ENCODE assay signal across 16 cellular contexts in genomic region chr2:75375646-75376582, GRCh38.
DNase-seq lines count a peak whose midpoint lies in the region; ATAC-seq and TF ChIP-seq lines count a peak whose summit lies in the region.
"Had no signal": no experiment of that assay in that cellular context is flagged by ENCODE, and none has a peak within 500 bp of the region (broad histone marks: within the 10 kb centered on the region; RNA-seq: fewer than 3 reads in every experiment).

No MANE protein-coding gene starts in this region.

- POLR2A ChIA-PET in RWPE1 (lab: Yijun Ruan, JAX; ENCODE audit: low non-redundant PET): no interaction called here

- ATAC-seq in HG03439 (IDR thresholded peaks at IDR 0.05; ENCODE audit: unreplicated experiment) (no peak), GM19351 (IDR thresholded peaks at IDR 0.05; ENCODE audit: unreplicated experiment) (no peak)
- ATAC-seq: activated CD4-positive, CD25-positive, alpha-beta regulatory T cell treated with anti-CD3 and anti-CD28 coated beads, Interleukin-2, amount 50 U/mL, for 24 hours; T-cell had no signal

- no peak overlapping the region for H3K27ac ChIP-seq in RWPE1
- H3K27ac ChIP-seq: Peyer's patch had no signal

- CTCF ChIA-PET in RWPE1 (lab: Yijun Ruan, JAX): interaction anchor here (0.6 to 0.7 kb wide), 2 partner anchors 26 to 30 kb away, joined by 3 read pairs; no protein-coding TSS in a partner anchor

- TF ChIP-seq CTCF in RWPE1 (conservative IDR thresholded peaks at IDR 0.05; ENCODE audit: low read depth): no peak

- DNase-seq in AG08395 (ENCODE audit: low spot score): peak; percentile 42
- peak; percentile 73 for DNase-seq in HCEC 1CT
- DNase-seq in RWPE1 (ENCODE audit: low spot score): peak; percentile 17
- DNase-seq in iris pigment epithelial cell (ENCODE audit: low read depth): peak; percentile 12
- no peak for DNase-seq in kidney glomerular epithelial cell (lab: John Stamatoyannopoulos, UW)
- DNase-seq in glomerular visceral epithelial cell (ENCODE audit: extremely low spot score): no peak
- DNase-seq: activated naive CD4-positive, alpha-beta T cell treated with anti-CD3 and anti-CD28 coated beads, Interleukin-2, amount 10 ng/mL, durations not matched to agents 7 days and 5 days; AML-193; DMS 273 treated with DMSO at 0.1 percent for 48 hours; immature natural killer cell; NCI-H524 treated with DMSO at 0.1 percent for 48 hours; Peyer's patch; T-cell had no signal

Comparison
In these comparisons a context has a peak if more than half of its experiments do, and no peak if none do; other contexts are left out.
1. DNase-seq: peak in AG08395 (single experiment), HCEC 1CT (single experiment), RWPE1 (single experiment) and iris pigment epithelial cell (single experiment); none in kidney glomerular epithelial cell (single experiment) and glomerular visceral epithelial cell (single experiment).